ENCODE assay signal across 17 cellular contexts in genomic region chr2:39515273-39515896, GRCh38.
DNase-seq lines count a peak whose midpoint lies in the region; ATAC-seq, FAIRE-seq and TF ChIP-seq lines count a peak whose summit lies in the region.
"Had no signal": no experiment of that assay in that cellular context is flagged by ENCODE, and none has a peak within 500 bp of the region (broad histone marks: within the 10 kb centered on the region; RNA-seq: fewer than 3 reads in every experiment).

No MANE protein-coding gene starts in this region.

- FAIRE-seq in K562 (lab: Jason Lieb, UNC), result peak; percentile 78
- FAIRE-seq: astrocyte, endometrium had no signal

- H3K27me3 ChIP-seq in K562 (ENCODE audit: control insufficient read depth in 2 of 2, insufficient read depth in 2 of 2, low read length in 2 of 2) (no peaks in the 10 kb centered on the region), lower lobe of right lung (ENCODE audit: low read depth) (no peaks in the 10 kb centered on the region), stomach smooth muscle (ENCODE audit: control insufficient read depth in 1 of 2, insufficient read depth in 2 of 2, low read length in 2 of 2) (no peaks in the 10 kb centered on the region)
- H3K27me3 ChIP-seq: foreskin keratinocyte had no signal

- 12% methylated on average over 9 of the region's 9 CpGs for WGBS in K562 (ENCODE audit: insufficient coverage, low coverage, missing lambda C conversion rate)

- TF ChIP-seq RAD21 in K562 (CRISPR knock-in tag; conservative IDR thresholded peaks at IDR 0.05 in 1 of 2, IDR thresholded peaks at IDR 0.05 in 1 of 2), result no peak

- no peaks in the 10 kb centered on the region for H4K20me1 ChIP-seq in K562 (replicated peaks; ENCODE audit: control insufficient read depth, insufficient read depth, low read length)

- intact Hi-C loops in activated CD4-positive, alpha-beta T cell treated with anti-CD3 and anti-CD28 coated beads, Interleukin-2, amount 10 ng/mL, durations not matched to agents 24 days and 14 days (cut with micrococcal nuclease), result no loop called here
- intact Hi-C loops in K562 (cut with micrococcal nuclease) (loop anchor here (10.0 kb wide), 1 partner anchor 281 kb away; no protein-coding TSS in a partner anchor), lower lobe of right lung (cut with DNase I) (no loop called here)

- ATAC-seq in K562 (peak; percentile 62), lower lobe of right lung (no peak)
- ATAC-seq: foreskin keratinocyte had no signal

- H3K4me3 Mint-ChIP-seq in activated CD4-positive, alpha-beta T cell treated with anti-CD3 and anti-CD28 coated beads, Interleukin-2, amount 10 ng/mL, durations not matched to agents 24 days and 14 days, result no peak overlapping the region
- H3K4me3 Mint-ChIP-seq: IgD-negative memory B cell had no signal

- H3K27ac ChIP-seq in K562 (ENCODE audit: extremely low read depth, low read depth, low read length) (no peak overlapping the region), lower lobe of right lung (peak overlapping the region; percentile 31), stomach smooth muscle (ENCODE audit: low read length) (peak overlapping the region; percentile 90)
- H3K27ac ChIP-seq: 22Rv1, foreskin keratinocyte had no signal

- TF ChIP-seq POLR2A in K562 (conservative IDR thresholded peaks at IDR 0.05), result no peak

- H3K4me1 Mint-ChIP-seq in activated CD4-positive, alpha-beta T cell treated with anti-CD3 and anti-CD28 coated beads, Interleukin-2, amount 10 ng/mL, durations not matched to agents 24 days and 14 days, result peaks cover 40% of the 10 kb centered on the region

- H3K9me3 ChIP-seq in K562 (replicated peaks; ENCODE audit: control insufficient read depth, insufficient read depth, low read depth, low read length) (no peaks in the 10 kb centered on the region), lower lobe of right lung (no peaks in the 10 kb centered on the region), stomach smooth muscle (ENCODE audit: control insufficient read depth in 2 of 2, low read length in 2 of 2) (no peaks in the 10 kb centered on the region)

- TF ChIP-seq EP300 in K562 (IDR thresholded peaks at IDR 0.05; ENCODE audit: low read length), result peak; percentile 67; the same call in 1 of the 2 replicates

- CTCF ChIA-PET in K562 (lab: Yijun Ruan, JAX; ENCODE audit: low intra/inter-chr PET ratio), result no interaction called here

- H3K9me1 ChIP-seq in K562 (ENCODE audit: control insufficient read depth, insufficient read depth, low read length), result no peaks in the 10 kb centered on the region

- no peaks in the 10 kb centered on the region for H3K36me3 ChIP-seq in K562 (ENCODE audit: control insufficient read depth, insufficient read depth, low read length)
- no peaks in the 10 kb centered on the region for H3K36me3 ChIP-seq in lower lobe of right lung
- H3K36me3 ChIP-seq in stomach smooth muscle (ENCODE audit: control insufficient read depth in 2 of 2, insufficient read depth in 2 of 2, low read length in 2 of 2), result no peaks in the 10 kb centered on the region

- H3K4me1 ChIP-seq in K562 (replicated peaks in 1 of 2; ENCODE audit: control insufficient read depth in 2 of 2, insufficient read depth in 2 of 2, low read length in 2 of 2), result peaks cover 27 to 53% of the 10 kb centered on the region in 2 experiments
- H3K4me1 ChIP-seq in lower lobe of right lung, result peaks cover 66% of the 10 kb centered on the region
- peaks cover 46% of the 10 kb centered on the region for H3K4me1 ChIP-seq in stomach smooth muscle (ENCODE audit: control insufficient read depth, insufficient read depth, low read length)

- H3K9me3 Mint-ChIP-seq in activated CD4-positive, alpha-beta T cell treated with anti-CD3 and anti-CD28 coated beads, Interleukin-2, amount 10 ng/mL, durations not matched to agents 24 days and 14 days, result no peaks in the 10 kb centered on the region
- H3K9me3 Mint-ChIP-seq: IgD-negative memory B cell had no signal

- H3K9ac ChIP-seq in K562 (ENCODE audit: insufficient read depth in 1 of 2, low read depth in 2 of 2, low read length in 2 of 2) (no peak overlapping the region), stomach smooth muscle (ENCODE audit: low read length in 2 of 2) (no peak overlapping the region)

- POLR2A ChIA-PET in K562 (lab: Yijun Ruan, JAX), result interaction anchor here (0.6 to 1.5 kb wide), 2 partner anchors 13 to 665 kb away, joined by 3 to 4 read pairs; no protein-coding TSS in a partner anchor

- in situ Hi-C loops in K562 (cut with MboI), result no loop called here

- H2AFZ ChIP-seq in K562 (ENCODE audit: low read depth, low read length), result peak overlapping the region; percentile 51; the same call in 1 of the 2 replicates

- no peaks in the 10 kb centered on the region for H3K79me2 ChIP-seq in K562 (ENCODE audit: control insufficient read depth, insufficient read depth, low read length)

- H3K27me3 Mint-ChIP-seq in activated CD4-positive, alpha-beta T cell treated with anti-CD3 and anti-CD28 coated beads, Interleukin-2, amount 10 ng/mL, durations not matched to agents 24 days and 14 days, result peaks cover 2% of the 10 kb centered on the region
- H3K27me3 Mint-ChIP-seq: IgD-negative memory B cell had no signal

- H3K36me3 Mint-ChIP-seq in activated CD4-positive, alpha-beta T cell treated with anti-CD3 and anti-CD28 coated beads, Interleukin-2, amount 10 ng/mL, durations not matched to agents 24 days and 14 days (ENCODE audit: low read depth), result no peaks in the 10 kb centered on the region

- peak overlapping the region; percentile 11 for H3K27ac Mint-ChIP-seq in activated CD4-positive, alpha-beta T cell treated with anti-CD3 and anti-CD28 coated beads, Interleukin-2, amount 10 ng/mL, durations not matched to agents 24 days and 14 days
- H3K27ac Mint-ChIP-seq: IgD-negative memory B cell had no signal

- H3K4me3 ChIP-seq in K562 (no peak overlapping the region), lower lobe of right lung (no peak overlapping the region), stomach smooth muscle (ENCODE audit: low read length in 2 of 2) (no peak overlapping the region)

- no TSS peak for BruUV-seq in K562 (replicated peaks; lab: Mats Ljungman, UMichigan)

- no peak for DNase-seq in activated CD4-positive, alpha-beta T cell treated with anti-CD3 and anti-CD28 coated beads, Interleukin-2, amount 10 ng/mL, durations not matched to agents 24 days and 14 days
- DNase-seq in activated CD4-positive, alpha-beta T cell treated with anti-CD3 and anti-CD28 coated beads for 48 hours, result no peak
- DNase-seq in K562 (ENCODE audit: extremely low read depth in 1 of 4, low spot score in 3 of 4) (peak; percentile 30 to 79 (median 51)), lower lobe of right lung (no peak), HK-2 (ENCODE audit: unreplicated experiment) (no peak), middle frontal gyrus (ENCODE audit: extremely low spot score, low spot score) (no peak)
- no peak for DNase-seq in stimulated activated CD4-positive, alpha-beta T cell treated with anti-CD3 and anti-CD28 coated beads, Interleukin-4, amount 100 ng/mL, for 1 hour
- DNase-seq: activated CD4-positive, alpha-beta T cell treated with anti-CD3 and anti-CD28 coated beads for 4 hours; activated naive CD4-positive, alpha-beta T cell treated with Interleukin-2 at 50 U/mL for 16 hours; foreskin keratinocyte; NCI-H524; stimulated activated CD4-positive, alpha-beta T cell treated with anti-CD3 and anti-CD28 coated beads, Interleukin-1b, Interleukin-23, amount 100 ng/mL, for 48 hours had no signal

- peak overlapping the region; percentile 40; the same call in 1 of the 2 replicates for H3K4me2 ChIP-seq in K562 (ENCODE audit: insufficient read depth, low read length)

- TF ChIP-seq CTCF in K562 (IDR thresholded peaks at IDR 0.05 in 2 of 3, conservative IDR thresholded peaks at IDR 0.05 in 1 of 3; ENCODE audit: insufficient read depth in 2 of 3, low read depth in 1 of 3, low read length in 3 of 3), result no peak
- no peak for TF ChIP-seq CTCF in lower lobe of right lung (IDR thresholded peaks at IDR 0.05)

TF ChIP-seq in K562, 482 proteins besides CTCF, POLR2A, EP300 and RAD21 (continues in another document):
- TF ChIP-seq FOXO4 (CRISPR knock-in tag; IDR thresholded peaks at IDR 0.05) (no peak), ZNF444 (CRISPR knock-in tag; IDR thresholded peaks at IDR 0.05) (no peak), MEF2D (tag; conservative IDR thresholded peaks at IDR 0.05; ENCODE audit: low read depth) (no peak; the same call in 1 of the 2 replicates), MTF1 (CRISPR knock-in tag; IDR thresholded peaks at IDR 0.05; ENCODE audit: borderline replicate concordance) (no peak), SIRT6 (IDR thresholded peaks at IDR 0.05; ENCODE audit: low read depth, low read length) (no peak)
- TF ChIP-seq, protein P1, sequence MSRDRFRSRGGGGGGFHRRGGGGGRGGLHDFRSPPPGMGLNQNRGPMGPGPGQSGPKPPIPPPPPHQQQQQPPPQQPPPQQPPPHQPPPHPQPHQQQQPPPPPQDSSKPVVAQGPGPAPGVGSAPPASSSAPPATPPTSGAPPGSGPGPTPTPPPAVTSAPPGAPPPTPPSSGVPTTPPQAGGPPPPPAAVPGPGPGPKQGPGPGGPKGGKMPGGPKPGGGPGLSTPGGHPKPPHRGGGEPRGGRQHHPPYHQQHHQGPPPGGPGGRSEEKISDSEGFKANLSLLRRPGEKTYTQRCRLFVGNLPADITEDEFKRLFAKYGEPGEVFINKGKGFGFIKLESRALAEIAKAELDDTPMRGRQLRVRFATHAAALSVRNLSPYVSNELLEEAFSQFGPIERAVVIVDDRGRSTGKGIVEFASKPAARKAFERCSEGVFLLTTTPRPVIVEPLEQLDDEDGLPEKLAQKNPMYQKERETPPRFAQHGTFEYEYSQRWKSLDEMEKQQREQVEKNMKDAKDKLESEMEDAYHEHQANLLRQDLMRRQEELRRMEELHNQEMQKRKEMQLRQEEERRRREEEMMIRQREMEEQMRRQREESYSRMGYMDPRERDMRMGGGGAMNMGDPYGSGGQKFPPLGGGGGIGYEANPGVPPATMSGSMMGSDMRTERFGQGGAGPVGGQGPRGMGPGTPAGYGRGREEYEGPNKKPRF (IDR thresholded peaks at IDR 0.05; ENCODE audit: low read depth, low read length), result no peak

Comparison
In these comparisons a context has a peak if more than half of its experiments do, and no peak if none do; other contexts are left out.
1. DNase-seq: peak in K562 (4 of 4); none in activated CD4-positive, alpha-beta T cell treated with anti-CD3 and anti-CD28 coated beads, Interleukin-2, amount 10 ng/mL, durations not matched to agents 24 days and 14 days (single experiment), activated CD4-positive, alpha-beta T cell treated with anti-CD3 and anti-CD28 coated beads for 48 hours (single experiment), lower lobe of right lung (single experiment), HK-2 (single experiment), middle frontal gyrus (single experiment) and stimulated activated CD4-positive, alpha-beta T cell treated with anti-CD3 and anti-CD28 coated beads, Interleukin-4, amount 100 ng/mL, for 1 hour (single experiment).